ENCODE assay signal across 1 cellular context in the genomic region with DNA sequence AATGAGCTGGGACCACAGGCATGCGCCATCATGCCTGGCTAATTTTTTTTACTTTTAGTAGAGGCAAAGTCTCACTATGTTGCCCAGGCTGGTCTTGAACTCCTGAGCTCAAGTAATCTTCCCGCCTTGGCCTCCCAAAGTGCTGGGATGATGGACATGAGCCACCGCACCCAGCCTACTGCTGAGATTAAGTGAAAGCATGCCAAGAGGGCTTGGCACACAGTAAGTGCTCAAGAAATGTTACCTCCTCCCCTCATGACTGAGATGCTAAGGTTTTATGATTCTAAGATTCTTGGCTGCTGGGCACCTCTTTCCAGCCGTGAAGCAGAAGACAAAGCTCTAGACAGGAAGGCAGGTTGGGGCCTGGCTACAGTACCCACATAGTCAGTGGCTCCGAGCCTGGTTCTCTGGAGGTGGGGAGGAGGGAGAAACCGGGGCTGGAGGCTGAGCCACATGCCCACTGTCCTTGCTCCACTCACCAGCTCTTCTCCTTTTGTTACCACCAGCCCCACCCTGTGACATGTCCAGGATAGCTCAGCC.
TF ChIP-seq lines count a peak whose summit lies in the region.

No MANE protein-coding gene starts in this region.

TF ChIP-seq in IMR-90, 13 proteins besides CTCF, POLR2A, EP300 and RAD21:
- TF ChIP-seq, protein P1, sequence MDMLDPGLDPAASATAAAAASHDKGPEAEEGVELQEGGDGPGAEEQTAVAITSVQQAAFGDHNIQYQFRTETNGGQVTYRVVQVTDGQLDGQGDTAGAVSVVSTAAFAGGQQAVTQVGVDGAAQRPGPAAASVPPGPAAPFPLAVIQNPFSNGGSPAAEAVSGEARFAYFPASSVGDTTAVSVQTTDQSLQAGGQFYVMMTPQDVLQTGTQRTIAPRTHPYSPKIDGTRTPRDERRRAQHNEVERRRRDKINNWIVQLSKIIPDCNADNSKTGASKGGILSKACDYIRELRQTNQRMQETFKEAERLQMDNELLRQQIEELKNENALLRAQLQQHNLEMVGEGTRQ (IDR thresholded peaks at IDR 0.05; ENCODE audit: low read depth, low read length) = no peak
- TF ChIP-seq MXI1 (IDR thresholded peaks at IDR 0.05; ENCODE audit: borderline replicate concordance, low read depth, low read length) = no peak
- TF ChIP-seq BHLHE40 (IDR thresholded peaks at IDR 0.05; ENCODE audit: low read depth, low read length) = no peak
- no peak for TF ChIP-seq MAZ (IDR thresholded peaks at IDR 0.05; ENCODE audit: borderline replicate concordance, low read depth, low read length)
- TF ChIP-seq RFX5 (IDR thresholded peaks at IDR 0.05; ENCODE audit: low read depth, low read length) = no peak
- TF ChIP-seq FOS (IDR thresholded peaks at IDR 0.05; ENCODE audit: low read depth, low read length) = no peak
- no peak for TF ChIP-seq CEBPB (IDR thresholded peaks at IDR 0.05; ENCODE audit: low read depth, low read length)
- TF ChIP-seq CHD1 (IDR thresholded peaks at IDR 0.05; ENCODE audit: low read depth, low read length) = no peak
- no peak for TF ChIP-seq RCOR1 (IDR thresholded peaks at IDR 0.05; ENCODE audit: insufficient replicate concordance, low read length)
- TF ChIP-seq MAFK (IDR thresholded peaks at IDR 0.05; ENCODE audit: low read depth, low read length) = no peak
- TF ChIP-seq, protein P2, sequence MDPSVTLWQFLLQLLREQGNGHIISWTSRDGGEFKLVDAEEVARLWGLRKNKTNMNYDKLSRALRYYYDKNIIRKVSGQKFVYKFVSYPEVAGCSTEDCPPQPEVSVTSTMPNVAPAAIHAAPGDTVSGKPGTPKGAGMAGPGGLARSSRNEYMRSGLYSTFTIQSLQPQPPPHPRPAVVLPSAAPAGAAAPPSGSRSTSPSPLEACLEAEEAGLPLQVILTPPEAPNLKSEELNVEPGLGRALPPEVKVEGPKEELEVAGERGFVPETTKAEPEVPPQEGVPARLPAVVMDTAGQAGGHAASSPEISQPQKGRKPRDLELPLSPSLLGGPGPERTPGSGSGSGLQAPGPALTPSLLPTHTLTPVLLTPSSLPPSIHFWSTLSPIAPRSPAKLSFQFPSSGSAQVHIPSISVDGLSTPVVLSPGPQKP (IDR thresholded peaks at IDR 0.05; ENCODE audit: borderline replicate concordance, low read depth, low read length) = no peak
- TF ChIP-seq NFE2L2 (IDR thresholded peaks at IDR 0.05; ENCODE audit: low read depth, low read length) = no peak
- no peak for TF ChIP-seq SMC3 (IDR thresholded peaks at IDR 0.05; ENCODE audit: low read depth, low read length)
